ENCODE assay signal across 14 cellular contexts in the genomic region with DNA sequence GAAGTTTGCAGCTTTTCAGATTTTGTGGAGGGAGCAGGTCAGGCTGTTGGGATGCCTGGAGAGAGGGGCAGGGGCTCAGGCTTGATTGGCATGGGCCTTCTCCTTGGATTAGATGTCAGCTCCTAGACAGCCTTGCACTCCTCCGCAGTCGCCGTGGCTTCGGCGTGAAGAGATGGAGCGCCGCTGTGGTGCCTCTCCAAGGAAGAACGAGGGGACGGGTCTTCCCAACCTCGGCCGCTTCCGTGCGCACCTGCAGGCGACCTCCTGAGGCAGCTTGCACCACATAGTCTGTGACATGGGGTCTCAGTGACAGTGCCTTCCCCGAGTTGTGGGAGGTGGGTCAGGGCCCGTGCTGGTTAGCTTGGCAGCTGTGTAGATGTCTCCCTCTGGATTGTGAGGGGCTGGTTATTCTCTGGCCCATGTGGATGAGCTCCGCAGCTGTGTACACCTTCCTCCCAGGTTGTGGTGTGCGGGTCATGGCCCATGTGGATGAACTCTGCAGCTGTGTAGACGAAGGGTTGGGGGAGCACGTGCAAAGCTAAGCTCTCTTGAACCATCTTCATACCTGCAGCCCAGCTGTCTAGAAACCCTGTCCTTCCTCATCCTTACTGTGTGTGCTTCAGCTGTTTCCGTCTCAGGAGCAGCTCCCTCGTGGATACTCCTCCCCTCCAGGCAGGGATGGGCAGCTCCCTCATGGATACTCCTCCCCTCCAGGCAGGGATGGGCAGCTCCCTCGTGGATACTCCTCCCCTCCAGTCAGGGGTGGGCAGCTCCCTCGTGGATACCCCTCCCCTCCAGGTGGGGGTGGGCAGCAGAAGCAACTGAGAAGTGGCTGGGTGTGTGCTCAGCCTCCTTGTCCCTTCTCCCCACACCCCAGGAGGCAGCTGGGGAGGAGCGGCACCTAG.
DNase-seq lines count a peak whose midpoint lies in the region; TF ChIP-seq lines count a peak whose summit lies in the region.
"Had no signal": no experiment of that assay in that cellular context is flagged by ENCODE, and none has a peak within 500 bp of the region (broad histone marks: within the 10 kb centered on the region; RNA-seq: fewer than 3 reads in every experiment).

No MANE protein-coding gene starts in this region.

- H3K27me3 Mint-ChIP-seq in activated naive CD4-positive, alpha-beta T cell treated with anti-CD3 and anti-CD28 coated beads for 36 hours (ENCODE audit: low read depth) = no peaks in the 10 kb centered on the region
- H3K27me3 Mint-ChIP-seq: naive B cell had no signal

- peaks cover 19% of the 10 kb centered on the region for H3K4me1 Mint-ChIP-seq in activated naive CD4-positive, alpha-beta T cell treated with anti-CD3 and anti-CD28 coated beads for 36 hours (ENCODE audit: low read depth)
- H3K4me1 Mint-ChIP-seq: naive B cell had no signal

- no peaks in the 10 kb centered on the region for H3K27me3 ChIP-seq in subcutaneous abdominal adipose tissue (ENCODE audit: control insufficient read depth in 5 of 5, insufficient read depth in 4 of 5, low read length in 5 of 5)

- H3K4me3 Mint-ChIP-seq in activated naive CD4-positive, alpha-beta T cell treated with anti-CD3 and anti-CD28 coated beads for 36 hours = no peak overlapping the region
- H3K4me3 Mint-ChIP-seq: naive B cell had no signal

- peak; percentile 41 for DNase-seq in activated CD8-positive, alpha-beta memory T cell treated with anti-CD3 and anti-CD28 coated beads, Interleukin-2, amount 50 U/mL, for 48 hours
- DNase-seq in activated CD8-positive, alpha-beta memory T cell treated with anti-CD3 and anti-CD28 coated beads, Interleukin-2, amount 50 U/mL, for 4 hours = no peak
- DNase-seq in coronary artery (ENCODE audit: low spot score) (peak; percentile 68), left kidney (ENCODE audit: low read depth, low spot score) (peak; percentile 36), NCI-H82 treated with DMSO at 0.1 percent for 48 hours (lab: John Stamatoyannopoulos, UW; ENCODE audit: unreplicated experiment) (no peak), T-helper 9 cell (no peak)
- DNase-seq in activated naive CD4-positive, alpha-beta T cell treated with anti-CD3 and anti-CD28 coated beads for 36 hours = no peak
- DNase-seq: activated CD4-positive, CD25-positive, alpha-beta regulatory T cell treated with anti-CD3 and anti-CD28 coated beads, Interleukin-2, amount 50 U/mL, for 72 hours; anterior cingulate cortex; DMS 273 treated with DMSO at 0.1 percent for 48 hours; naive B cell; PC-9; T1000 had no signal

- TF ChIP-seq CTCF in coronary artery (IDR thresholded peaks at IDR 0.05) = no peak

- no peaks in the 10 kb centered on the region for H3K9me3 Mint-ChIP-seq in activated naive CD4-positive, alpha-beta T cell treated with anti-CD3 and anti-CD28 coated beads for 36 hours
- H3K9me3 Mint-ChIP-seq: naive B cell had no signal

- H3K4me3 ChIP-seq in coronary artery (no peak overlapping the region), subcutaneous abdominal adipose tissue (ENCODE audit: low read depth in 1 of 5, low read length in 5 of 5) (no peak overlapping the region)
- H3K4me3 ChIP-seq: PC-9 had no signal

- H3K9me3 ChIP-seq in subcutaneous abdominal adipose tissue (ENCODE audit: control insufficient read depth in 5 of 5, low read length in 5 of 5) = no peaks in the 10 kb centered on the region

- intact Hi-C loops in activated naive CD4-positive, alpha-beta T cell treated with anti-CD3 and anti-CD28 coated beads for 36 hours (cut with micrococcal nuclease) = no loop called here

- H3K36me3 ChIP-seq in subcutaneous abdominal adipose tissue (ENCODE audit: control insufficient read depth in 5 of 5, insufficient read depth in 5 of 5, low read length in 5 of 5) = peaks cover 0 to 13% (median 0%) of the 10 kb centered on the region in 5 donors

- no peak overlapping the region for H3K27ac Mint-ChIP-seq in activated naive CD4-positive, alpha-beta T cell treated with anti-CD3 and anti-CD28 coated beads for 36 hours

- CTCF ChIA-PET in activated naive CD4-positive, alpha-beta T cell treated with anti-CD3 and anti-CD28 coated beads for 36 hours (lab: Charles Lee) = interaction anchor here (0.6 to 2.0 kb wide), 2 partner anchors 31 to 173 kb away, joined by 4 to 6 read pairs; no protein-coding TSS in a partner anchor

- H3K4me1 ChIP-seq in subcutaneous abdominal adipose tissue (ENCODE audit: control insufficient read depth in 5 of 5, insufficient read depth in 5 of 5, low read length in 5 of 5) = peaks cover 5 to 27% (median 22%) of the 10 kb centered on the region in 5 donors

- H3K27ac ChIP-seq in coronary artery (peak overlapping the region in 1 of 2 donors; percentile 73), subcutaneous abdominal adipose tissue (ENCODE audit: low read depth, low read length) (peak overlapping the region; percentile 19)
- H3K27ac ChIP-seq: PC-9 had no signal

- H3K36me3 Mint-ChIP-seq in activated naive CD4-positive, alpha-beta T cell treated with anti-CD3 and anti-CD28 coated beads for 36 hours (ENCODE audit: low read depth) = peaks cover 3% of the 10 kb centered on the region
- H3K36me3 Mint-ChIP-seq: naive B cell had no signal

- peak overlapping the region in 1 of 5 donors; percentile 48 for H3K9ac ChIP-seq in subcutaneous abdominal adipose tissue (ENCODE audit: low read length in 5 of 5)

Comparison
In these comparisons a context has a peak if more than half of its experiments do, and no peak if none do; other contexts are left out.
1. DNase-seq: peak in activated CD8-positive, alpha-beta memory T cell treated with anti-CD3 and anti-CD28 coated beads, Interleukin-2, amount 50 U/mL, for 48 hours (single experiment), coronary artery (single experiment) and left kidney (single experiment); none in activated CD8-positive, alpha-beta memory T cell treated with anti-CD3 and anti-CD28 coated beads, Interleukin-2, amount 50 U/mL, for 4 hours (single experiment), NCI-H82 treated with DMSO at 0.1 percent for 48 hours (single experiment), activated naive CD4-positive, alpha-beta T cell treated with anti-CD3 and anti-CD28 coated beads for 36 hours (single experiment) and T-helper 9 cell (single experiment).